Comparison of ENCODE assay signal across 17 cellular contexts in genomic region chr2:155218945-155219344, GRCh38.
DNase-seq lines count a peak whose midpoint lies in the region; ATAC-seq and FAIRE-seq lines count a peak whose summit lies in the region.
"Had no signal": no experiment of that assay in that cellular context is flagged by ENCODE, and none has a peak within 500 bp of the region (broad histone marks: within the 10 kb centered on the region; RNA-seq: fewer than 3 reads in every experiment).

No MANE protein-coding gene starts in this region.

- H3K36me3 Mint-ChIP-seq in effector memory CD8-positive, alpha-beta T cell (ENCODE audit: insufficient read depth): no peaks in the 10 kb centered on the region
- H3K36me3 Mint-ChIP-seq in stimulated activated effector memory CD8-positive, alpha-beta T cell treated with anti-CD3 and anti-CD28 coated beads, Interleukin-12 subunit alpha, Interleukin-12 subunit beta, amount 100 ng/mL, for 72 hours: no peaks in the 10 kb centered on the region
- H3K36me3 Mint-ChIP-seq: activated naive CD4-positive, alpha-beta T cell treated with anti-CD3 and anti-CD28 coated beads, Interleukin-2, amount 50 U/mL, for 72 hours; naive B cell had no signal

- H3K27me3 Mint-ChIP-seq in effector memory CD8-positive, alpha-beta T cell: no peaks in the 10 kb centered on the region
- H3K27me3 Mint-ChIP-seq: naive B cell had no signal

- no peaks in the 10 kb centered on the region for H3K4me1 Mint-ChIP-seq in effector memory CD8-positive, alpha-beta T cell (ENCODE audit: low read depth in 2 of 2)
- no peaks in the 10 kb centered on the region for H3K4me1 Mint-ChIP-seq in stimulated activated effector memory CD8-positive, alpha-beta T cell treated with anti-CD3 and anti-CD28 coated beads, Interleukin-12 subunit alpha, Interleukin-12 subunit beta, amount 100 ng/mL, for 72 hours
- H3K4me1 Mint-ChIP-seq: naive B cell had no signal

- ATAC-seq in GM19455 (IDR thresholded peaks at IDR 0.05; ENCODE audit: unreplicated experiment) (peak; percentile 84), HG02678 (IDR thresholded peaks at IDR 0.05; ENCODE audit: unreplicated experiment) (peak; percentile 63), HG03442 (IDR thresholded peaks at IDR 0.05; ENCODE audit: unreplicated experiment) (peak; percentile 69)
- no peak for ATAC-seq in effector memory CD8-positive, alpha-beta T cell (replicated peaks)
- no peak for ATAC-seq in stimulated activated effector memory CD8-positive, alpha-beta T cell treated with anti-CD3 and anti-CD28 coated beads, Interleukin-12 subunit alpha, Interleukin-12 subunit beta, amount 100 ng/mL, for 72 hours
- ATAC-seq: activated CD4-positive, CD25-positive, alpha-beta regulatory T cell treated with anti-CD3 and anti-CD28 coated beads, Interleukin-2, amount 50 U/mL, for 24 hours; activated naive CD4-positive, alpha-beta T cell treated with anti-CD3 and anti-CD28 coated beads, Interleukin-2, amount 50 U/mL, for 72 hours; HCT116 had no signal

- DNase-seq in GM18507 (ENCODE audit: extremely low spot score, insufficient read length, low read depth) (no peak), middle frontal gyrus (ENCODE audit: extremely low spot score, low spot score) (no peak), dedifferentiated amniotic fluid mesenchymal stem cell (ENCODE audit: extremely low spot score) (no peak)
- no peak for DNase-seq in effector memory CD8-positive, alpha-beta T cell
- no peak for DNase-seq in stimulated activated effector memory CD8-positive, alpha-beta T cell treated with anti-CD3 and anti-CD28 coated beads, Interleukin-12 subunit alpha, Interleukin-12 subunit beta, amount 100 ng/mL, for 72 hours (ENCODE audit: low spot score in 2 of 2)
- DNase-seq: activated CD8-positive, alpha-beta memory T cell treated with anti-CD3 and anti-CD28 coated beads, Interleukin-2, amount 50 U/mL, for 48 hours; brain microvascular endothelial cell; naive B cell; NCI-H1930; NCI-H748 treated with DMSO at 0.1 percent for 48 hours had no signal

- H3K9me3 Mint-ChIP-seq in effector memory CD8-positive, alpha-beta T cell: peaks cover 9 to 25% of the 10 kb centered on the region in 2 donors
- peaks cover 14% of the 10 kb centered on the region for H3K9me3 Mint-ChIP-seq in stimulated activated effector memory CD8-positive, alpha-beta T cell treated with anti-CD3 and anti-CD28 coated beads, Interleukin-12 subunit alpha, Interleukin-12 subunit beta, amount 100 ng/mL, for 72 hours
- H3K9me3 Mint-ChIP-seq: activated naive CD4-positive, alpha-beta T cell treated with anti-CD3 and anti-CD28 coated beads, Interleukin-2, amount 50 U/mL, for 72 hours; naive B cell; T-helper 1 cell treated with Interleukin-12 subunit alpha and Interleukin-12 subunit beta and Interleukin-4 antibody, amounts not matched to agents 30 μg/mL and 1 μg/mL, for 36 hours had no signal

- H3K4me3 Mint-ChIP-seq in effector memory CD8-positive, alpha-beta T cell: no peak overlapping the region
- H3K4me3 Mint-ChIP-seq in stimulated activated effector memory CD8-positive, alpha-beta T cell treated with anti-CD3 and anti-CD28 coated beads, Interleukin-12 subunit alpha, Interleukin-12 subunit beta, amount 100 ng/mL, for 72 hours: no peak overlapping the region
- H3K4me3 Mint-ChIP-seq: naive B cell; T-helper 1 cell treated with Interleukin-12 subunit alpha and Interleukin-12 subunit beta and Interleukin-4 antibody, amounts not matched to agents 30 μg/mL and 1 μg/mL, for 36 hours had no signal

- FAIRE-seq in GM18507 (lab: Jason Lieb, UNC): peak; percentile 60

- no peak overlapping the region for H3K27ac Mint-ChIP-seq in effector memory CD8-positive, alpha-beta T cell
- H3K27ac Mint-ChIP-seq in stimulated activated effector memory CD8-positive, alpha-beta T cell treated with anti-CD3 and anti-CD28 coated beads, Interleukin-12 subunit alpha, Interleukin-12 subunit beta, amount 100 ng/mL, for 72 hours: no peak overlapping the region
- H3K27ac Mint-ChIP-seq: activated naive CD4-positive, alpha-beta T cell treated with anti-CD3 and anti-CD28 coated beads, Interleukin-2, amount 50 U/mL, for 72 hours; naive B cell; T-helper 1 cell treated with Interleukin-12 subunit alpha and Interleukin-12 subunit beta and Interleukin-4 antibody, amounts not matched to agents 30 μg/mL and 1 μg/mL, for 36 hours had no signal

Comparison
In these comparisons a context has a peak if more than half of its experiments do, and no peak if none do; other contexts are left out.
1. ATAC-seq: peak in GM19455 (single experiment), HG02678 (single experiment) and HG03442 (single experiment); none in effector memory CD8-positive, alpha-beta T cell (single experiment) and stimulated activated effector memory CD8-positive, alpha-beta T cell treated with anti-CD3 and anti-CD28 coated beads, Interleukin-12 subunit alpha, Interleukin-12 subunit beta, amount 100 ng/mL, for 72 hours (single experiment).